In the genomic region with DNA sequence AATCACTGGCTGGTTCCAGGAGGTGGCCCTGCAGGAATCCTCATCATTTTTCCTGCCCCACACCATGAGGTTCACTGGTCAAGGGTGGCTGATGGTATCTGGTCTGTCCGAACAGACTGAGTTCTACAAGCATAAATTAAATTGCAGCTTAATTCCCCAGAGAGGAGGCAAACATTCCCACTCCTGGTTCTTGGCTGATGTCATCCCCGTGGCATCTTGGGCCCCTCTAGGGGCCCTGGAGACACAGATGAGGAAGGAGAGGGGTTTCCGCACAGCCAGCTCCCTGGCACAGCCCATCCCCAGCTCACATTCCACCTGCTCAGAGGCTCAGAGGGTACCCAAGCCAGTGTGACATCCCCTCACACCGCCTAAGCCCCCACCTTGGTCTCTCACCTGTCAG, we compare ENCODE assay signal across 1 cellular context.
TF ChIP-seq lines count a peak whose summit lies in the region.

No MANE protein-coding gene starts in this region.

TF ChIP-seq in HEK293, 187 proteins besides CTCF, POLR2A, EP300 and RAD21 (continued from another document):
- TF ChIP-seq, protein P1, sequence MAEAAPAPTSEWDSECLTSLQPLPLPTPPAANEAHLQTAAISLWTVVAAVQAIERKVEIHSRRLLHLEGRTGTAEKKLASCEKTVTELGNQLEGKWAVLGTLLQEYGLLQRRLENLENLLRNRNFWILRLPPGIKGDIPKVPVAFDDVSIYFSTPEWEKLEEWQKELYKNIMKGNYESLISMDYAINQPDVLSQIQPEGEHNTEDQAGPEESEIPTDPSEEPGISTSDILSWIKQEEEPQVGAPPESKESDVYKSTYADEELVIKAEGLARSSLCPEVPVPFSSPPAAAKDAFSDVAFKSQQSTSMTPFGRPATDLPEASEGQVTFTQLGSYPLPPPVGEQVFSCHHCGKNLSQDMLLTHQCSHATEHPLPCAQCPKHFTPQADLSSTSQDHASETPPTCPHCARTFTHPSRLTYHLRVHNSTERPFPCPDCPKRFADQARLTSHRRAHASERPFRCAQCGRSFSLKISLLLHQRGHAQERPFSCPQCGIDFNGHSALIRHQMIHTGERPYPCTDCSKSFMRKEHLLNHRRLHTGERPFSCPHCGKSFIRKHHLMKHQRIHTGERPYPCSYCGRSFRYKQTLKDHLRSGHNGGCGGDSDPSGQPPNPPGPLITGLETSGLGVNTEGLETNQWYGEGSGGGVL (tag by site-specific recombination; IDR thresholded peaks at IDR 0.05), result peak; percentile 8; the same call in 1 of the 2 replicates
- TF ChIP-seq ZNF324 (tag by site-specific recombination; IDR thresholded peaks at IDR 0.05) (no peak), ZBTB1 (tag by site-specific recombination; IDR thresholded peaks at IDR 0.05) (no peak)
